Comparison of ENCODE assay signal across 17 cellular contexts in genomic region chr2:83069724-83070123, GRCh38.
DNase-seq lines count a peak whose midpoint lies in the region; ATAC-seq, FAIRE-seq and TF ChIP-seq lines count a peak whose summit lies in the region.
"Had no signal": no experiment of that assay in that cellular context is flagged by ENCODE, and none has a peak within 500 bp of the region (broad histone marks: within the 10 kb centered on the region; RNA-seq: fewer than 3 reads in every experiment).

No MANE protein-coding gene starts in this region.

- H3K4me1 ChIP-seq in HAP-1 (peaks cover 10% of the 10 kb centered on the region), endothelial cell of umbilical vein (ENCODE audit: control insufficient read depth, extremely low read depth, insufficient read depth, low read length) (peaks cover 5% of the 10 kb centered on the region), gastroesophageal sphincter (peaks cover 0 to 10% (median 0%) of the 10 kb centered on the region in 3 donors)
- H3K4me1 ChIP-seq: upper lobe of right lung had no signal

- DNase-seq in HAP-1 (ENCODE audit: low spot score in 2 of 2) (peak; percentile 80 to 86), SHP77 treated with DMSO at 0.1 percent for 48 hours (lab: John Stamatoyannopoulos, UW) (peak; percentile 20), endothelial cell of umbilical vein (ENCODE audit: low read depth, low spot score) (peak; percentile 58), T-cell (no peak)
- no peak for DNase-seq in activated CD4-positive, alpha-beta T cell treated with anti-CD3 and anti-CD28 coated beads, Interleukin-2, amount 50 U/mL, for 1 hour
- DNase-seq: activated CD8-positive, alpha-beta T cell treated with anti-CD3 and anti-CD28 coated beads for 36 hours; activated effector memory CD4-positive, alpha-beta T cell treated with Interleukin-2 at 50 U/mL for 16 hours; endodermal cell; naive thymus-derived CD4-positive, alpha-beta T cell; PC-9; stimulated activated CD4-positive, alpha-beta T cell treated with anti-CD3 and anti-CD28 coated beads, Interleukin-2, amount 100 ng/mL, for 48 hours; upper lobe of right lung had no signal

- no peak for TF ChIP-seq POLR2A in endothelial cell of umbilical vein (IDR thresholded peaks at IDR 0.05; ENCODE audit: low read depth, low read length)
- TF ChIP-seq POLR2A in gastroesophageal sphincter (IDR thresholded peaks at IDR 0.05): no peak

- H3K27ac Mint-ChIP-seq in T-cell: no peak overlapping the region
- H3K27ac Mint-ChIP-seq: activated CD8-positive, alpha-beta T cell treated with anti-CD3 and anti-CD28 coated beads for 36 hours; endodermal cell; naive thymus-derived CD4-positive, alpha-beta T cell had no signal

- H3K4me3 ChIP-seq in HAP-1: no peak overlapping the region
- no peak overlapping the region for H3K4me3 ChIP-seq in endothelial cell of umbilical vein (replicated peaks in 1 of 3; ENCODE audit: insufficient read depth in 1 of 3, low read depth in 1 of 3, low read length in 3 of 3)
- H3K4me3 ChIP-seq in gastroesophageal sphincter: no peak overlapping the region
- H3K4me3 ChIP-seq: PC-9, upper lobe of right lung had no signal

- no peaks in the 10 kb centered on the region for H3K36me3 Mint-ChIP-seq in T-cell
- H3K36me3 Mint-ChIP-seq: naive thymus-derived CD4-positive, alpha-beta T cell had no signal

- H3K4me3 Mint-ChIP-seq in T-cell: no peak overlapping the region
- H3K4me3 Mint-ChIP-seq: activated CD8-positive, alpha-beta T cell treated with anti-CD3 and anti-CD28 coated beads for 36 hours; endodermal cell; naive thymus-derived CD4-positive, alpha-beta T cell had no signal

- H3K27ac ChIP-seq in 22Rv1 (peak overlapping the region; percentile 87), endothelial cell of umbilical vein (ENCODE audit: insufficient read depth, low read depth, low read length) (no peak overlapping the region), gastroesophageal sphincter (no peak overlapping the region)
- H3K27ac ChIP-seq: PC-9, upper lobe of right lung had no signal

- no peak overlapping the region for H2AFZ ChIP-seq in endothelial cell of umbilical vein (ENCODE audit: low read depth, low read length)
- H2AFZ ChIP-seq: PC-9 had no signal

- dilution Hi-C loops in endothelial cell of umbilical vein (cut with MboI; ENCODE audit: extremely low pct_ligation_motif_present, low sequenced_read_pairs): no loop called here

- no peaks in the 10 kb centered on the region for H3K79me2 ChIP-seq in endothelial cell of umbilical vein (ENCODE audit: control insufficient read depth, insufficient read depth, low read length)

- no peaks in the 10 kb centered on the region for H3K27me3 Mint-ChIP-seq in T-cell
- H3K27me3 Mint-ChIP-seq: activated CD8-positive, alpha-beta T cell treated with anti-CD3 and anti-CD28 coated beads for 36 hours; naive thymus-derived CD4-positive, alpha-beta T cell had no signal

- CTCF ChIA-PET in endothelial cell of umbilical vein (lab: Charles Lee) (interaction anchor here (1.6 to 2.6 kb wide), 4 partner anchors 12 to 127 kb away, joined by 4 to 12 read pairs (median 6); no protein-coding TSS in a partner anchor), T-cell (lab: Charles Lee) (no interaction called here)

- ATAC-seq in gastroesophageal sphincter (no peak), T-cell (replicated peaks in 1 of 4) (no peak), HG02973 (IDR thresholded peaks at IDR 0.05; ENCODE audit: unreplicated experiment) (no peak)
- ATAC-seq: activated CD8-positive, alpha-beta T cell treated with anti-CD3 and anti-CD28 coated beads for 36 hours; left colon; naive thymus-derived CD4-positive, alpha-beta T cell; upper lobe of right lung had no signal

- H3K4me2 ChIP-seq in endothelial cell of umbilical vein (ENCODE audit: insufficient read depth, low read length): no peak overlapping the region
- H3K4me2 ChIP-seq: PC-9 had no signal

- TF ChIP-seq CTCF in 22Rv1 (IDR thresholded peaks at IDR 0.05) (no peak), endothelial cell of umbilical vein (IDR thresholded peaks at IDR 0.05; ENCODE audit: extremely low read depth in 1 of 2, insufficient read depth in 1 of 2, low read depth in 1 of 2, low read length in 2 of 2) (no peak), gastroesophageal sphincter (IDR thresholded peaks at IDR 0.05) (no peak)

- no peaks in the 10 kb centered on the region for H4K20me1 ChIP-seq in endothelial cell of umbilical vein (replicated peaks; ENCODE audit: control insufficient read depth, extremely low read depth, insufficient read depth, low read length)

- H3K9ac ChIP-seq in endothelial cell of umbilical vein (replicated peaks; ENCODE audit: extremely low read depth, insufficient read depth, low read length): no peak overlapping the region

- H3K36me3 ChIP-seq in HAP-1 (replicated peaks) (no peaks in the 10 kb centered on the region), endothelial cell of umbilical vein (ENCODE audit: control insufficient read depth in 2 of 2, extremely low read depth in 1 of 2, insufficient read depth in 2 of 2, low read length in 2 of 2) (no peaks in the 10 kb centered on the region), gastroesophageal sphincter (no peaks in the 10 kb centered on the region)
- H3K36me3 ChIP-seq: upper lobe of right lung had no signal

- no peaks in the 10 kb centered on the region for H3K9me3 ChIP-seq in HAP-1
- H3K9me3 ChIP-seq in endothelial cell of umbilical vein (replicated peaks; ENCODE audit: control insufficient read depth, insufficient read depth, low read length): no peaks in the 10 kb centered on the region
- H3K9me3 ChIP-seq in gastroesophageal sphincter: no peaks in the 10 kb centered on the region
- H3K9me3 ChIP-seq: upper lobe of right lung had no signal

- TF ChIP-seq EP300 in gastroesophageal sphincter (IDR thresholded peaks at IDR 0.05): no peak

- H3K4me1 Mint-ChIP-seq in T-cell: no peaks in the 10 kb centered on the region
- H3K4me1 Mint-ChIP-seq: naive thymus-derived CD4-positive, alpha-beta T cell had no signal

- no TSS peak for BruUV-seq in endothelial cell of umbilical vein (replicated peaks; lab: Mats Ljungman, UMichigan)

- POLR2A ChIA-PET in endothelial cell of umbilical vein (lab: Charles Lee) (interaction anchor here (2.1 kb wide), 1 partner anchor 12 kb away, joined by 5 read pairs; no protein-coding TSS in a partner anchor), T-cell (lab: Charles Lee) (no interaction called here)

- intact Hi-C loops in endothelial cell of umbilical vein (cut with micrococcal nuclease): loop anchor here (2.0 kb wide), 1 partner anchor 13 kb away; no protein-coding TSS in a partner anchor

- no peaks in the 10 kb centered on the region for H3K9me1 ChIP-seq in endothelial cell of umbilical vein (replicated peaks; ENCODE audit: control insufficient read depth, extremely low read depth, insufficient read depth, low read length)

- FAIRE-seq in endothelial cell of umbilical vein (lab: Jason Lieb, UNC): no peak
- FAIRE-seq: GM12891 had no signal

- in situ Hi-C loops in HAP-1 (cut with MboI; ENCODE audit: low sequenced_read_pairs): no loop called here

- H3K27me3 ChIP-seq in HAP-1 (ENCODE audit: low read depth) (no peaks in the 10 kb centered on the region), endothelial cell of umbilical vein (ENCODE audit: control insufficient read depth in 2 of 2, insufficient read depth in 2 of 2, low read length in 2 of 2) (no peaks in the 10 kb centered on the region), gastroesophageal sphincter (no peaks in the 10 kb centered on the region)
- H3K27me3 ChIP-seq: upper lobe of right lung had no signal

- H3K9me3 Mint-ChIP-seq in T-cell: peaks cover 4 to 7% (median 6%) of the 10 kb centered on the region in 3 donors
- H3K9me3 Mint-ChIP-seq: endodermal cell had no signal

TF ChIP-seq in endothelial cell of umbilical vein, 7 proteins besides CTCF, POLR2A, EP300 and RAD21:
- TF ChIP-seq JUN (IDR thresholded peaks at IDR 0.05; ENCODE audit: borderline replicate concordance, insufficient read depth, insufficient read length, low read depth) (no peak), GATA2 (IDR thresholded peaks at IDR 0.05; ENCODE audit: insufficient read depth, insufficient read length, low read depth, low read length) (no peak), MYC (IDR thresholded peaks at IDR 0.05; ENCODE audit: low read depth, low read length) (no peak), POLR2AphosphoS5 (IDR thresholded peaks at IDR 0.05; ENCODE audit: insufficient read depth, low read depth, low read length) (no peak), EZH2 (IDR thresholded peaks at IDR 0.05; ENCODE audit: borderline replicate concordance, low read depth, low read length, severe bottlenecking) (no peak), FOS (IDR thresholded peaks at IDR 0.05; ENCODE audit: borderline replicate concordance, insufficient read depth, low read length) (no peak), MAX (IDR thresholded peaks at IDR 0.05; ENCODE audit: insufficient read depth, insufficient read length) (no peak)

Comparison
In these comparisons a context has a peak if more than half of its experiments do, and no peak if none do; other contexts are left out.
1. DNase-seq: peak in HAP-1 (2 of 2), SHP77 treated with DMSO at 0.1 percent for 48 hours (single experiment) and endothelial cell of umbilical vein (single experiment); none in T-cell (0 of 34) and activated CD4-positive, alpha-beta T cell treated with anti-CD3 and anti-CD28 coated beads, Interleukin-2, amount 50 U/mL, for 1 hour (single experiment).